1 cellular context compared by ENCODE assay signal in genomic region chr11:46593550-46594382, GRCh38.
TF ChIP-seq lines count a peak whose summit lies in the region.

A gene with protein sequence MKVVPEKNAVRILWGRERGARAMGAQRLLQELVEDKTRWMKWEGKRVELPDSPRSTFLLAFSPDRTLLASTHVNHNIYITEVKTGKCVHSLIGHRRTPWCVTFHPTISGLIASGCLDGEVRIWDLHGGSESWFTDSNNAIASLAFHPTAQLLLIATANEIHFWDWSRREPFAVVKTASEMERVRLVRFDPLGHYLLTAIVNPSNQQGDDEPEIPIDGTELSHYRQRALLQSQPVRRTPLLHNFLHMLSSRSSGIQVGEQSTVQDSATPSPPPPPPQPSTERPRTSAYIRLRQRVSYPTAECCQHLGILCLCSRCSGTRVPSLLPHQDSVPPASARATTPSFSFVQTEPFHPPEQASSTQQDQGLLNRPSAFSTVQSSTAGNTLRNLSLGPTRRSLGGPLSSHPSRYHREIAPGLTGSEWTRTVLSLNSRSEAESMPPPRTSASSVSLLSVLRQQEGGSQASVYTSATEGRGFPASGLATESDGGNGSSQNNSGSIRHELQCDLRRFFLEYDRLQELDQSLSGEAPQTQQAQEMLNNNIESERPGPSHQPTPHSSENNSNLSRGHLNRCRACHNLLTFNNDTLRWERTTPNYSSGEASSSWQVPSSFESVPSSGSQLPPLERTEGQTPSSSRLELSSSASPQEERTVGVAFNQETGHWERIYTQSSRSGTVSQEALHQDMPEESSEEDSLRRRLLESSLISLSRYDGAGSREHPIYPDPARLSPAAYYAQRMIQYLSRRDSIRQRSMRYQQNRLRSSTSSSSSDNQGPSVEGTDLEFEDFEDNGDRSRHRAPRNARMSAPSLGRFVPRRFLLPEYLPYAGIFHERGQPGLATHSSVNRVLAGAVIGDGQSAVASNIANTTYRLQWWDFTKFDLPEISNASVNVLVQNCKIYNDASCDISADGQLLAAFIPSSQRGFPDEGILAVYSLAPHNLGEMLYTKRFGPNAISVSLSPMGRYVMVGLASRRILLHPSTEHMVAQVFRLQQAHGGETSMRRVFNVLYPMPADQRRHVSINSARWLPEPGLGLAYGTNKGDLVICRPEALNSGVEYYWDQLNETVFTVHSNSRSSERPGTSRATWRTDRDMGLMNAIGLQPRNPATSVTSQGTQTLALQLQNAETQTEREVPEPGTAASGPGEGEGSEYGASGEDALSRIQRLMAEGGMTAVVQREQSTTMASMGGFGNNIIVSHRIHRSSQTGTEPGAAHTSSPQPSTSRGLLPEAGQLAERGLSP (N-terminal part only) (minus strand): TSS chr11:46594023. CDS start chr11:46548380, 45,643 bp downstream.

TF ChIP-seq in HepG2, 621 proteins besides CTCF, POLR2A, EP300 and RAD21 (continued from another document and continues in another):
- TF ChIP-seq, protein P1, sequence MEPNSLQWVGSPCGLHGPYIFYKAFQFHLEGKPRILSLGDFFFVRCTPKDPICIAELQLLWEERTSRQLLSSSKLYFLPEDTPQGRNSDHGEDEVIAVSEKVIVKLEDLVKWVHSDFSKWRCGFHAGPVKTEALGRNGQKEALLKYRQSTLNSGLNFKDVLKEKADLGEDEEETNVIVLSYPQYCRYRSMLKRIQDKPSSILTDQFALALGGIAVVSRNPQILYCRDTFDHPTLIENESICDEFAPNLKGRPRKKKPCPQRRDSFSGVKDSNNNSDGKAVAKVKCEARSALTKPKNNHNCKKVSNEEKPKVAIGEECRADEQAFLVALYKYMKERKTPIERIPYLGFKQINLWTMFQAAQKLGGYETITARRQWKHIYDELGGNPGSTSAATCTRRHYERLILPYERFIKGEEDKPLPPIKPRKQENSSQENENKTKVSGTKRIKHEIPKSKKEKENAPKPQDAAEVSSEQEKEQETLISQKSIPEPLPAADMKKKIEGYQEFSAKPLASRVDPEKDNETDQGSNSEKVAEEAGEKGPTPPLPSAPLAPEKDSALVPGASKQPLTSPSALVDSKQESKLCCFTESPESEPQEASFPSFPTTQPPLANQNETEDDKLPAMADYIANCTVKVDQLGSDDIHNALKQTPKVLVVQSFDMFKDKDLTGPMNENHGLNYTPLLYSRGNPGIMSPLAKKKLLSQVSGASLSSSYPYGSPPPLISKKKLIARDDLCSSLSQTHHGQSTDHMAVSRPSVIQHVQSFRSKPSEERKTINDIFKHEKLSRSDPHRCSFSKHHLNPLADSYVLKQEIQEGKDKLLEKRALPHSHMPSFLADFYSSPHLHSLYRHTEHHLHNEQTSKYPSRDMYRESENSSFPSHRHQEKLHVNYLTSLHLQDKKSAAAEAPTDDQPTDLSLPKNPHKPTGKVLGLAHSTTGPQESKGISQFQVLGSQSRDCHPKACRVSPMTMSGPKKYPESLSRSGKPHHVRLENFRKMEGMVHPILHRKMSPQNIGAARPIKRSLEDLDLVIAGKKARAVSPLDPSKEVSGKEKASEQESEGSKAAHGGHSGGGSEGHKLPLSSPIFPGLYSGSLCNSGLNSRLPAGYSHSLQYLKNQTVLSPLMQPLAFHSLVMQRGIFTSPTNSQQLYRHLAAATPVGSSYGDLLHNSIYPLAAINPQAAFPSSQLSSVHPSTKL (CRISPR knock-in tag; IDR thresholded peaks at IDR 0.05) = peak; percentile 51
- TF ChIP-seq RARG (CRISPR knock-in tag; IDR thresholded peaks at IDR 0.05; ENCODE audit: low read depth) (no peak), NONO (IDR thresholded peaks at IDR 0.05) (no peak), NONO (CRISPR knock-in tag; conservative IDR thresholded peaks at IDR 0.05) (no peak; the same call in 1 of the 2 replicates), MEIS2 (CRISPR knock-in tag; IDR thresholded peaks at IDR 0.05) (peak; percentile 67), ZSCAN25 (CRISPR knock-in tag; IDR thresholded peaks at IDR 0.05) (peak; percentile 20; the same call in 1 of the 2 replicates), ZBTB37 (CRISPR knock-in tag; IDR thresholded peaks at IDR 0.05) (no peak), BRCA1 (CRISPR knock-in tag; IDR thresholded peaks at IDR 0.05) (0 out of 2 replicates have a peak, but pooled peaks have one; percentile 59), KDM4B (CRISPR knock-in tag; IDR thresholded peaks at IDR 0.05) (no peak; the same call in 1 of the 2 replicates), NRL (CRISPR knock-in tag; IDR thresholded peaks at IDR 0.05; ENCODE audit: borderline replicate concordance) (peak; percentile 72; the same call in 1 of the 2 replicates), MIXL1 (CRISPR knock-in tag; IDR thresholded peaks at IDR 0.05) (peak; percentile 95), ZNF232 (CRISPR knock-in tag; IDR thresholded peaks at IDR 0.05; ENCODE audit: borderline replicate concordance) (no peak; the same call in 1 of the 2 replicates), ZSCAN21 (CRISPR knock-in tag; IDR thresholded peaks at IDR 0.05; ENCODE audit: borderline replicate concordance) (0 out of 2 replicates have a peak, but pooled peaks have one; percentile 43), NAIF1 (CRISPR knock-in tag; IDR thresholded peaks at IDR 0.05; ENCODE audit: borderline replicate concordance) (0 out of 2 replicates have a peak, but pooled peaks have one; percentile 69), THAP8 (CRISPR knock-in tag; IDR thresholded peaks at IDR 0.05; ENCODE audit: borderline replicate concordance) (no peak), MNT (IDR thresholded peaks at IDR 0.05) (peak; percentile 61; the same call in 1 of the 2 replicates), REL (CRISPR knock-in tag; conservative IDR thresholded peaks at IDR 0.05) (no peak), PAXIP1 (CRISPR knock-in tag; conservative IDR thresholded peaks at IDR 0.05) (peak; percentile 68), ZNF503 (CRISPR knock-in tag; IDR thresholded peaks at IDR 0.05) (peak; percentile 29; the same call in 1 of the 2 replicates), ZBTB7A (CRISPR knock-in tag; IDR thresholded peaks at IDR 0.05) (0 out of 2 replicates have a peak, but pooled peaks have one; percentile 5), ZNF274 (CRISPR knock-in tag; IDR thresholded peaks at IDR 0.05) (no peak), ZNF790 (CRISPR knock-in tag; IDR thresholded peaks at IDR 0.05; ENCODE audit: borderline replicate concordance) (0 out of 2 replicates have a peak, but pooled peaks have one; percentile 17), ZNF292 (CRISPR knock-in tag; IDR thresholded peaks at IDR 0.05; ENCODE audit: borderline replicate concordance, low read depth) (no peak), BHLHE40 (IDR thresholded peaks at IDR 0.05; ENCODE audit: low read length) (peak; percentile 47; the same call in 1 of the 2 replicates), GPBP1L1 (CRISPR knock-in tag; IDR thresholded peaks at IDR 0.05) (no peak), KDM6A (CRISPR knock-in tag; IDR thresholded peaks at IDR 0.05; ENCODE audit: low read depth) (no peak; the same call in 1 of the 2 replicates), ZNF816 (CRISPR knock-in tag; IDR thresholded peaks at IDR 0.05; ENCODE audit: borderline replicate concordance) (peak; percentile 25; the same call in 1 of the 2 replicates), KLF6 (CRISPR knock-in tag; IDR thresholded peaks at IDR 0.05) (peak; percentile 69; the same call in 1 of the 2 replicates), ATAD3A (CRISPR knock-in tag; IDR thresholded peaks at IDR 0.05) (no peak), GMEB2 (CRISPR knock-in tag; IDR thresholded peaks at IDR 0.05; ENCODE audit: low read depth) (no peak), ZNF713 (CRISPR knock-in tag; IDR thresholded peaks at IDR 0.05) (no peak), DNMT1 (CRISPR knock-in tag; IDR thresholded peaks at IDR 0.05) (no peak; the same call in 1 of the 2 replicates), NCOA5 (CRISPR knock-in tag; IDR thresholded peaks at IDR 0.05) (no peak), ZNF496 (CRISPR knock-in tag; IDR thresholded peaks at IDR 0.05; ENCODE audit: insufficient replicate concordance) (no peak)
- TF ChIP-seq, protein P2, sequence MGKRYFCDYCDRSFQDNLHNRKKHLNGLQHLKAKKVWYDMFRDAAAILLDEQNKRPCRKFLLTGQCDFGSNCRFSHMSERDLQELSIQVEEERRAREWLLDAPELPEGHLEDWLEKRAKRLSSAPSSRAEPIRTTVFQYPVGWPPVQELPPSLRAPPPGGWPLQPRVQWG (CRISPR knock-in tag; IDR thresholded peaks at IDR 0.05; ENCODE audit: borderline replicate concordance, low read depth) = no peak
